ENCODE assay signal across 21 cellular contexts in the genomic region with DNA sequence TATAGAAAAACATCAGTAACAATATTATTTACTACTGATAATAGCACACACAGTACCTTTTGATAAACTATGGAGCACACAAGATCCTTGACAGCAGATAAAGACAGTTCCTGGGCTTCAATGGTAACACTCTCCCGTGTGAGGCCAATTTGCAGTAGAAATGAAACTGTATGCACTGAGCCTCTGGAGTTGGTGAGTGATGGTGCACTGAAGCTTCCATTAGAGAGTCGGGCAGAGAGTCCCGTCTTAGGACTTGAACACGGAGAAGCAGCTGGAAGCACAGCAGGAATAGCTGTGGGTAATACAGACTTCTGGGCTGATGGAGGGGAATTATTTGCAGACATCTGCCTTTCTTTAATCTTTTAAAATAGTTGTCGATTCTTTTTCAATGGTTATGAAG. TPM values are rescaled to one million over a fixed set of nuclear protein-coding genes. Genes with fewer than 3 reads are reported as not detected.
"Had no signal": no experiment of that assay in that cellular context is flagged by ENCODE, and none has a peak within 500 bp of the region (broad histone marks: within the 10 kb centered on the region; RNA-seq: fewer than 3 reads in every experiment).

No MANE protein-coding gene starts in this region.

- H3K27me3 Mint-ChIP-seq: activated CD4-positive, alpha-beta memory T cell treated with anti-CD3 and anti-CD28 coated beads, Interleukin-2, amount 10 ng/mL, durations not matched to agents 7 days and 5 days; activated CD8-positive, alpha-beta memory T cell treated with anti-CD3 and anti-CD28 coated beads, Interleukin-2, amount 10 ng/mL, durations not matched to agents 7 days and 5 days; dendritic cell treated with granulocyte-macrophage colony-stimulating factor and Interleukin-4, amounts not matched to agents 40 ng/mL and 50 ng/mL, for 4 days; natural killer cell treated with Interleukin-12 subunit alpha and Interleukin-12 subunit beta and Interleukin-15 and Interleukin-18, amount 100 ng/mL, for 72 hours had no signal

- H3K4me3 ChIP-seq: breast epithelium, lower lobe of right lung, sigmoid colon, tibial artery, uterus had no signal

- DNase-seq: activated CD4-positive, alpha-beta memory T cell treated with anti-CD3 and anti-CD28 coated beads, Interleukin-2, amount 10 ng/mL, durations not matched to agents 7 days and 5 days; activated CD4-positive, alpha-beta T cell treated with anti-CD3 and anti-CD28 coated beads for 48 hours; activated CD4-positive, CD25-positive, alpha-beta regulatory T cell; activated CD8-positive, alpha-beta memory T cell treated with anti-CD3 and anti-CD28 coated beads, Interleukin-2, amount 10 ng/mL, durations not matched to agents 7 days and 5 days; activated naive CD4-positive, alpha-beta T cell treated with anti-CD3 and anti-CD28 coated beads for 36 hours; activated T-cell treated with anti-CD3 and anti-CD28 coated beads, Interleukin-2, amount 50 U/mL, for 1 hour; cerebellar nuclear complex; effector memory CD4-positive, alpha-beta T cell; lower lobe of right lung; occipital lobe; posterior cingulate gyrus; sigmoid colon; stimulated activated CD4-positive, alpha-beta T cell treated with anti-CD3 and anti-CD28 coated beads, Interleukin-4, amount 100 ng/mL, for 4 hours; stimulated activated naive CD4-positive, alpha-beta T cell treated with Interleukin-2 at 50 U/mL for 16 hours; SW 1271; tibial artery; uterus had no signal

- H3K36me3 ChIP-seq: breast epithelium, lower lobe of right lung, uterus had no signal

- H3K27me3 ChIP-seq: breast epithelium, sigmoid colon, tibial artery, uterus had no signal

- H3K4me1 ChIP-seq: breast epithelium had no signal

- H3K9me3 Mint-ChIP-seq: activated CD4-positive, alpha-beta memory T cell treated with anti-CD3 and anti-CD28 coated beads, Interleukin-2, amount 10 ng/mL, durations not matched to agents 7 days and 5 days; activated naive CD4-positive, alpha-beta T cell treated with anti-CD3 and anti-CD28 coated beads for 36 hours; dendritic cell treated with granulocyte-macrophage colony-stimulating factor and Interleukin-4, amounts not matched to agents 40 ng/mL and 50 ng/mL, for 4 days; natural killer cell treated with Interleukin-12 subunit alpha and Interleukin-12 subunit beta and Interleukin-15 and Interleukin-18, amount 100 ng/mL, for 72 hours had no signal

- H3K9me3 ChIP-seq: breast epithelium, lower lobe of right lung, sigmoid colon, tibial artery, uterus had no signal

- ATAC-seq: activated CD8-positive, alpha-beta memory T cell treated with anti-CD3 and anti-CD28 coated beads, Interleukin-2, amount 10 ng/mL, durations not matched to agents 7 days and 5 days; lower lobe of right lung; natural killer cell treated with Interleukin-12 subunit alpha and Interleukin-12 subunit beta and Interleukin-15 and Interleukin-18, amount 100 ng/mL, for 72 hours had no signal

- H3K27ac Mint-ChIP-seq: activated CD4-positive, alpha-beta memory T cell treated with anti-CD3 and anti-CD28 coated beads, Interleukin-2, amount 10 ng/mL, durations not matched to agents 7 days and 5 days; activated CD8-positive, alpha-beta memory T cell treated with anti-CD3 and anti-CD28 coated beads, Interleukin-2, amount 10 ng/mL, durations not matched to agents 7 days and 5 days; activated naive CD4-positive, alpha-beta T cell treated with anti-CD3 and anti-CD28 coated beads for 36 hours; dendritic cell treated with granulocyte-macrophage colony-stimulating factor and Interleukin-4, amounts not matched to agents 40 ng/mL and 50 ng/mL, for 4 days; natural killer cell treated with Interleukin-12 subunit alpha and Interleukin-12 subunit beta and Interleukin-15 and Interleukin-18, amount 100 ng/mL, for 72 hours had no signal

- H3K4me3 Mint-ChIP-seq: activated CD4-positive, alpha-beta memory T cell treated with anti-CD3 and anti-CD28 coated beads, Interleukin-2, amount 10 ng/mL, durations not matched to agents 7 days and 5 days; activated CD8-positive, alpha-beta memory T cell treated with anti-CD3 and anti-CD28 coated beads, Interleukin-2, amount 10 ng/mL, durations not matched to agents 7 days and 5 days; activated naive CD4-positive, alpha-beta T cell treated with anti-CD3 and anti-CD28 coated beads for 36 hours; dendritic cell treated with granulocyte-macrophage colony-stimulating factor and Interleukin-4, amounts not matched to agents 40 ng/mL and 50 ng/mL, for 4 days; natural killer cell treated with Interleukin-12 subunit alpha and Interleukin-12 subunit beta and Interleukin-15 and Interleukin-18, amount 100 ng/mL, for 72 hours had no signal

- H3K36me3 Mint-ChIP-seq: natural killer cell treated with Interleukin-12 subunit alpha and Interleukin-12 subunit beta and Interleukin-15 and Interleukin-18, amount 100 ng/mL, for 72 hours had no signal

- H3K27ac ChIP-seq: breast epithelium, lower lobe of right lung, sigmoid colon, tibial artery, uterus had no signal

RNA-seq across cellular contexts. Expression of a gene that starts 28.2 kb away (rescaled TPM):
- total RNA-seq: activated CD4-positive, alpha-beta memory T cell treated with anti-CD3 and anti-CD28 coated beads, Interleukin-2, amount 10 ng/mL, durations not matched to agents 7 days and 5 days; T-helper 2 cell treated with Interferon-gamma antibody and Interleukin-4, amounts not matched to agents 100 ng/mL and 5 ng/mL, for 36 hours had no signal
